8 cellular contexts compared by ENCODE assay signal in genomic region chr2:121974919-121975654, GRCh38.
DNase-seq lines count a peak whose midpoint lies in the region; ATAC-seq, FAIRE-seq and TF ChIP-seq lines count a peak whose summit lies in the region.

No MANE protein-coding gene starts in this region.

- H3K4me3 ChIP-seq in right lobe of liver, result peak overlapping the region in 2 of 3 donors; percentile 22 to 25

- no peaks in the 10 kb centered on the region for H3K27me3 Mint-ChIP-seq in activated B cell treated with CpG ODN at 0.5 μM for 24 hours

- intact Hi-C loops in activated B cell treated with CpG ODN at 0.5 μM for 24 hours (cut with micrococcal nuclease), result loop anchor here (5.0 kb wide), 1 partner anchor 443 kb away; the partner anchor contains the start of gene RNU4ATAC
- intact Hi-C loops in right lobe of liver (cut with DNase I), result loop anchor here in 1 of 2 donors (5.0 kb wide), 1 partner anchor 477 kb away; no protein-coding TSS in a partner anchor

- no peaks in the 10 kb centered on the region for H3K36me3 ChIP-seq in right lobe of liver

- H3K27ac Mint-ChIP-seq in activated B cell treated with CpG ODN at 0.5 μM for 24 hours, result no peak overlapping the region

- peak; percentile 86 for FAIRE-seq in GM19239 (lab: Jason Lieb, UNC)

- H3K27me3 ChIP-seq in right lobe of liver, result no peaks in the 10 kb centered on the region

- CTCF ChIA-PET in activated B cell treated with CpG ODN at 0.5 μM for 24 hours (lab: Charles Lee), result interaction anchor here (1.0 to 1.2 kb wide), 2 partner anchors 13 to 17 kb away, joined by 3 read pairs; no protein-coding TSS in a partner anchor

- no peaks in the 10 kb centered on the region for H3K9me3 ChIP-seq in right lobe of liver

- H3K4me1 ChIP-seq in right lobe of liver, result no peaks in the 10 kb centered on the region

- ATAC-seq in HG03280 (IDR thresholded peaks at IDR 0.05; ENCODE audit: unreplicated experiment), result peak; percentile 97
- ATAC-seq in activated B cell treated with CpG ODN at 0.5 μM for 24 hours (ENCODE audit: low read depth), result peak; percentile 76
- ATAC-seq in right lobe of liver, result peak; percentile 92 to 98 (median 96)

- 0% methylated on average over 10 of the region's 13 CpGs for WGBS in right lobe of liver (ENCODE audit: insufficient coverage, low coverage, low lambda C conversion rate, missing lambda C conversion rate)

- no peak for TF ChIP-seq POLR2A in right lobe of liver (IDR thresholded peaks at IDR 0.05)

- TF ChIP-seq CTCF in activated B cell treated with CpG ODN at 0.5 μM for 24 hours (IDR thresholded peaks at IDR 0.05) (no peak), right lobe of liver (IDR thresholded peaks at IDR 0.05) (peak; percentile 60 to 68 (median 62))

- DNase-seq in CD1c-positive myeloid dendritic cell (ENCODE audit: extremely low spot score) (peak; percentile 80), GM19239 (ENCODE audit: insufficient read length, low spot score) (peak; percentile 67), NCI-H226 (peak; percentile 58), activated B cell treated with CpG ODN at 0.5 μM for 24 hours (peak; percentile 20), dermis blood vessel endothelial cell (peak; percentile 88), right lobe of liver (peak; percentile 35 to 61 (median 55))
- peak; percentile 6 for DNase-seq in stimulated activated CD8-positive, alpha-beta memory T cell treated with anti-CD3 and anti-CD28 coated beads, Interleukin-12 subunit alpha, Interleukin-12 subunit beta, amount 100 ng/mL, for 1 hour (ENCODE audit: low read depth)

- peaks cover 6% of the 10 kb centered on the region for H3K4me1 Mint-ChIP-seq in activated B cell treated with CpG ODN at 0.5 μM for 24 hours

- H3K27ac ChIP-seq in right lobe of liver, result no peak overlapping the region

- H3K4me3 Mint-ChIP-seq in activated B cell treated with CpG ODN at 0.5 μM for 24 hours, result peak overlapping the region; percentile 73

- no peaks in the 10 kb centered on the region for H3K36me3 Mint-ChIP-seq in activated B cell treated with CpG ODN at 0.5 μM for 24 hours (ENCODE audit: low read depth)

- POLR2A ChIA-PET in activated B cell treated with CpG ODN at 0.5 μM for 24 hours (lab: Charles Lee), result no interaction called here

- H3K9me3 Mint-ChIP-seq in activated B cell treated with CpG ODN at 0.5 μM for 24 hours, result no peaks in the 10 kb centered on the region

Comparison
In these comparisons a context has a peak if more than half of its experiments do, and no peak if none do; other contexts are left out.
1. DNase-seq: peak in every context shown above with its lines; median percentile 88 in dermis blood vessel endothelial cell; 80 in CD1c-positive myeloid dendritic cell; 67 in GM19239; 58 in NCI-H226; 55 in right lobe of liver; 20 in activated B cell treated with CpG ODN at 0.5 μM for 24 hours; 6 in stimulated activated CD8-positive, alpha-beta memory T cell treated with anti-CD3 and anti-CD28 coated beads, Interleukin-12 subunit alpha, Interleukin-12 subunit beta, amount 100 ng/mL, for 1 hour.